ENCODE assay signal across 28 cellular contexts in the genomic region with DNA sequence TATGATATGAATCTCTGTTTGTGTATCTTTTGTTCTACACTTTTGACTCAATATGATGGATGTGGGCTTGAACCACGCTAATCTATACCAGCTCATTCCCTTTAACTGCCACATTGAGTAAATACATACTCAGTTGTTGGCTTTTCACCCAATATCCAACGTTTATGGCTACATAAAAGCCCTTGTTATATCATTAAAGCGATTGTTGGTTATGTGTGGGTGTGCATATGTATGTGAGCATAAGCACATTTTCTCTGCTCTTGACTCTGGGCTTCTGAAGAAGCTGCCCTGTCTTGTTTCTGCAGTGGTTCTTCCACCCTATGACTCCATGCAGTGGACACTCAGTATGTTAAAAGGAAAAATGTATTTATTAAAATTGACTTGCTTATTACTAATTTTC.
"Had no signal": no experiment of that assay in that cellular context is flagged by ENCODE, and none has a peak within 500 bp of the region (broad histone marks: within the 10 kb centered on the region; RNA-seq: fewer than 3 reads in every experiment).

No MANE protein-coding gene starts in this region.

- H3K27ac ChIP-seq: left lung, lower lobe of right lung, neural progenitor cell, neutrophil, parathyroid adenoma, psoas muscle, right lobe of liver, transverse colon, upper lobe of left lung, vagina had no signal

- H3K36me3 ChIP-seq: left lung, lower lobe of right lung, neural progenitor cell, neutrophil, right lobe of liver, transverse colon, upper lobe of left lung, vagina had no signal

- H3K4me1 ChIP-seq: left lung, lower lobe of right lung, neural progenitor cell, parathyroid adenoma had no signal

- H2AFZ ChIP-seq: neural progenitor cell, parathyroid adenoma had no signal

- H3K27me3 ChIP-seq: left lung, neural progenitor cell, neutrophil, right lobe of liver, transverse colon, upper lobe of left lung, vagina had no signal

- H3K4me2 ChIP-seq: neural progenitor cell, smooth muscle cell had no signal

- ATAC-seq: left cardiac atrium; left lung; lower lobe of right lung; natural killer cell; psoas muscle; right lobe of liver; stimulated activated memory B cell treated with anti-CD40 and anti-IgM and Interleukin-4, amounts not matched to agents 10 μg/mL and 1 μg/mL and 100 μg/mL, for 72 hours; stimulated activated naive CD8-positive, alpha-beta T cell treated with anti-CD3 and anti-CD28 coated beads, Interleukin-15, amount 100 ng/mL, for 72 hours had no signal

- H3K9ac ChIP-seq: neural progenitor cell, parathyroid adenoma had no signal

- DNase-seq: hippocampal formation; kidney glomerular epithelial cell; left cardiac atrium; left lung; lower lobe of right lung; mammary epithelial cell; mesenchymal stem cell; naive B cell; natural killer cell; nephron progenitor cell; occipital lobe; psoas muscle; right lobe of liver; stimulated activated CD4-positive, alpha-beta T cell treated with anti-CD3 and anti-CD28 coated beads, Interleukin-1b, Interleukin-23, amount 100 ng/mL, for 48 hours; stimulated activated CD4-positive, alpha-beta T cell treated with anti-CD3 and anti-CD28 coated beads, Interleukin-2, amount 100 ng/mL, for 48 hours; stimulated activated CD4-positive, alpha-beta T cell treated with anti-CD3 and anti-CD28 coated beads, Interleukin-4, amount 100 ng/mL, for 4 hours; stimulated activated CD8-positive, alpha-beta memory T cell treated with anti-CD3 and anti-CD28 coated beads, Interleukin-4, amount 100 ng/mL, for 48 hours; stimulated activated naive CD4-positive, alpha-beta T cell treated with Interleukin-2 at 50 U/mL for 16 hours; stimulated activated naive CD8-positive, alpha-beta T cell treated with anti-CD3 and anti-CD28 coated beads, Interleukin-15, amount 100 ng/mL, for 72 hours; substantia nigra; transverse colon; upper lobe of left lung had no signal

- H3K79me2 ChIP-seq: parathyroid adenoma had no signal

- H3K9me3 ChIP-seq: left lung, lower lobe of right lung, neutrophil, psoas muscle, right lobe of liver, transverse colon, upper lobe of left lung, vagina had no signal

- H3K4me3 ChIP-seq: left lung, lower lobe of right lung, neural progenitor cell, psoas muscle, right lobe of liver, smooth muscle cell, transverse colon, upper lobe of left lung, vagina had no signal
